Comparison of ENCODE assay signal across 11 cellular contexts in the genomic region with DNA sequence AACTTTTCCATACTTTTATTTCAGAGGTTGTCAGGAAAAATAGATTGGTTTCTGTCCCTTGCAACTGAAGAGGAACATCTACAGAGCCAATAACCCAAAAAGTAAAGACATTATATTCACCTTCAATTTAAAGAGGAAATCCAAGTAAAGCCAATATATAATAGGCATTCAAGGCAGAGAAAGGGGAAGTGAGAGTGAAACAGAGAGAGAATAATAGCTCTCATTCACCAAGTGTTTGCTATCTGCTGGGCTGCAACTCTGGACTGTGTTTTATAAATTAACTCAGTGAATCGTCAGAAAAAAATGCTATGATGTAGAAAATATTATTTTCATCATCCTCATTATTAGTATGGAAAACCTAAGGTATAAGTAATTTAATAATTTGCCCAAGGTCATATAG.
DNase-seq lines count a peak whose midpoint lies in the region; ATAC-seq and FAIRE-seq lines count a peak whose summit lies in the region.
"Had no signal": no experiment of that assay in that cellular context is flagged by ENCODE, and none has a peak within 500 bp of the region (broad histone marks: within the 10 kb centered on the region; RNA-seq: fewer than 3 reads in every experiment).

No MANE protein-coding gene starts in this region.

- peak; percentile 69 for DNase-seq in NOMO-1 treated with DMSO at 0.1 percent for 48 hours (lab: John Stamatoyannopoulos, UW; ENCODE audit: unreplicated experiment)
- DNase-seq in HTR-8/SVneo (ENCODE audit: insufficient read length, low spot score) = no peak
- DNase-seq in UCSD-AML1 (lab: John Stamatoyannopoulos, UW; ENCODE audit: unreplicated experiment) = no peak
- no peak for DNase-seq in occipital lobe (lab: John Stamatoyannopoulos, UW)
- no peak for DNase-seq in NCI-H446 treated with DMSO at 0.1 percent for 48 hours (lab: John Stamatoyannopoulos, UW)
- DNase-seq: activated T-cell treated with anti-CD3 and anti-CD28 coated beads, Interleukin-2, amount 50 U/mL, for 48 hours; NCI-H510A; stimulated activated CD4-positive, alpha-beta T cell treated with anti-CD3 and anti-CD28 coated beads, Interleukin-2, amount 100 ng/mL, for 24 hours had no signal

- ATAC-seq in GM18517 (IDR thresholded peaks at IDR 0.05; ENCODE audit: unreplicated experiment) (peak; percentile 96), GM21447 (IDR thresholded peaks at IDR 0.05; ENCODE audit: unreplicated experiment) (peak; percentile 84), HG03066 (IDR thresholded peaks at IDR 0.05; ENCODE audit: low read depth, unreplicated experiment) (peak; percentile 97)

- no peak for FAIRE-seq in HTR-8/SVneo (lab: Jason Lieb, UNC)
